10 cellular contexts compared by ENCODE assay signal in genomic region chr9:110933350-110934001, GRCh38.
DNase-seq lines count a peak whose midpoint lies in the region; ATAC-seq and TF ChIP-seq lines count a peak whose summit lies in the region.
"Had no signal": no experiment of that assay in that cellular context is flagged by ENCODE, and none has a peak within 500 bp of the region (broad histone marks: within the 10 kb centered on the region; RNA-seq: fewer than 3 reads in every experiment).

No MANE protein-coding gene starts in this region.

- dilution Hi-C loops in mammary epithelial cell (cut with HindIII; ENCODE audit: low sequenced_read_pairs), result no loop called here

- ATAC-seq in GM18511 (IDR thresholded peaks at IDR 0.05; ENCODE audit: unreplicated experiment) (peak; percentile 83), GM21576 (IDR thresholded peaks at IDR 0.05; ENCODE audit: unreplicated experiment) (peak; percentile 80), HG03439 (IDR thresholded peaks at IDR 0.05; ENCODE audit: unreplicated experiment) (peak; percentile 72), upper lobe of right lung (no peak)

- no peak overlapping the region for H3K4me2 ChIP-seq in mammary epithelial cell (ENCODE audit: insufficient read depth, low read depth, low read length)

- WGBS in mammary epithelial cell (ENCODE audit: low coverage, missing lambda C conversion rate), result 76% methylated on average over 4 of the region's 4 CpGs

- H2AFZ ChIP-seq in mammary epithelial cell (ENCODE audit: low read depth, low read length), result no peak overlapping the region

- H3K9ac ChIP-seq in mammary epithelial cell (ENCODE audit: insufficient read depth, low read length), result no peak overlapping the region

- CTCF ChIA-PET in mammary epithelial cell (lab: Charles Lee; ENCODE audit: low non-redundant PET), result no interaction called here

- DNase-seq in medulla oblongata (ENCODE audit: extremely low spot score), result peak; percentile 54
- no peak for DNase-seq in NCI-H69 (lab: John Stamatoyannopoulos, UW)
- no peak for DNase-seq in upper lobe of right lung
- DNase-seq in mammary epithelial cell, result no peak
- DNase-seq in germinal center (ENCODE audit: low spot score), result no peak
- DNase-seq: activated CD8-positive, alpha-beta memory T cell treated with anti-CD3 and anti-CD28 coated beads, Interleukin-2, amount 50 U/mL, for 4 hours; NCI-H1436 treated with DMSO at 0.1 percent for 48 hours had no signal

- H3K27ac ChIP-seq in upper lobe of right lung (no peak overlapping the region), mammary epithelial cell (ENCODE audit: insufficient read depth, low read depth, low read length) (no peak overlapping the region)

- H3K9me3 ChIP-seq in upper lobe of right lung (no peaks in the 10 kb centered on the region), mammary epithelial cell (replicated peaks; ENCODE audit: insufficient read depth, low read length) (no peaks in the 10 kb centered on the region)

- in situ Hi-C loops in mammary epithelial cell (cut with MboI; ENCODE audit: low sequenced_read_pairs in 2 of 2), result no loop called here

- no peak for TF ChIP-seq CTCF in upper lobe of right lung (IDR thresholded peaks at IDR 0.05)
- TF ChIP-seq CTCF in mammary epithelial cell (conservative IDR thresholded peaks at IDR 0.05 in 1 of 2, IDR thresholded peaks at IDR 0.05 in 1 of 2; ENCODE audit: extremely low read depth in 1 of 2, insufficient read depth in 1 of 2, low read depth in 1 of 2, low read length in 2 of 2), result no peak

- intact Hi-C loops in upper lobe of right lung (cut with DNase I), result no loop called here
- intact Hi-C loops in mammary epithelial cell (cut with micrococcal nuclease), result no loop called here

- H3K4me3 ChIP-seq in upper lobe of right lung (no peak overlapping the region), mammary epithelial cell (replicated peaks in 1 of 3; ENCODE audit: insufficient read depth in 1 of 3, low read depth in 2 of 3, low read length in 3 of 3) (no peak overlapping the region)

- BruUV-seq in mammary epithelial cell (replicated peaks; lab: Mats Ljungman, UMichigan), result no TSS peak

- H3K27me3 ChIP-seq in upper lobe of right lung (no peaks in the 10 kb centered on the region), mammary epithelial cell (ENCODE audit: insufficient read depth, low read length) (no peaks in the 10 kb centered on the region)

- H3K4me1 ChIP-seq in upper lobe of right lung (no peaks in the 10 kb centered on the region), mammary epithelial cell (ENCODE audit: insufficient read depth, low read length) (no peaks in the 10 kb centered on the region)

- no peaks in the 10 kb centered on the region for H3K36me3 ChIP-seq in upper lobe of right lung
- H3K36me3 ChIP-seq in mammary epithelial cell (ENCODE audit: insufficient read depth, low read length), result no peaks in the 10 kb centered on the region

- no peaks in the 10 kb centered on the region for H4K20me1 ChIP-seq in mammary epithelial cell (ENCODE audit: insufficient read depth, low read length)

- H3K79me2 ChIP-seq in mammary epithelial cell (ENCODE audit: insufficient read depth, low read length), result peaks cover 49% of the 10 kb centered on the region
